ENCODE assay signal across 8 cellular contexts in genomic region chr4:109166126-109166525, GRCh38.
"Had no signal": no experiment of that assay in that cellular context is flagged by ENCODE, and none has a peak within 500 bp of the region (broad histone marks: within the 10 kb centered on the region; RNA-seq: fewer than 3 reads in every experiment).

No MANE protein-coding gene starts in this region.

- H3K27me3 Mint-ChIP-seq: IgD-negative memory B cell had no signal

- H3K4me1 Mint-ChIP-seq: IgD-negative memory B cell had no signal

- H3K27ac ChIP-seq: GM23248, HL-60 had no signal

- H2AFZ ChIP-seq: GM23248 had no signal

- DNase-seq: GM23248, GOT3, H7, HFFc6, KBM-7 had no signal

- H3K36me3 ChIP-seq: HAP-1 had no signal

- H3K27ac Mint-ChIP-seq: HFFc6, IgD-negative memory B cell had no signal

- H3K9me3 ChIP-seq: HAP-1 had no signal

- H3K4me3 Mint-ChIP-seq: HFFc6, IgD-negative memory B cell had no signal

- H3K9ac ChIP-seq: GM23248 had no signal

- H3K4me3 ChIP-seq: GM23248, HAP-1 had no signal

- H3K9me3 Mint-ChIP-seq: IgD-negative memory B cell had no signal

- H3K36me3 Mint-ChIP-seq: IgD-negative memory B cell had no signal
